15 cellular contexts compared by ENCODE assay signal in the genomic region with DNA sequence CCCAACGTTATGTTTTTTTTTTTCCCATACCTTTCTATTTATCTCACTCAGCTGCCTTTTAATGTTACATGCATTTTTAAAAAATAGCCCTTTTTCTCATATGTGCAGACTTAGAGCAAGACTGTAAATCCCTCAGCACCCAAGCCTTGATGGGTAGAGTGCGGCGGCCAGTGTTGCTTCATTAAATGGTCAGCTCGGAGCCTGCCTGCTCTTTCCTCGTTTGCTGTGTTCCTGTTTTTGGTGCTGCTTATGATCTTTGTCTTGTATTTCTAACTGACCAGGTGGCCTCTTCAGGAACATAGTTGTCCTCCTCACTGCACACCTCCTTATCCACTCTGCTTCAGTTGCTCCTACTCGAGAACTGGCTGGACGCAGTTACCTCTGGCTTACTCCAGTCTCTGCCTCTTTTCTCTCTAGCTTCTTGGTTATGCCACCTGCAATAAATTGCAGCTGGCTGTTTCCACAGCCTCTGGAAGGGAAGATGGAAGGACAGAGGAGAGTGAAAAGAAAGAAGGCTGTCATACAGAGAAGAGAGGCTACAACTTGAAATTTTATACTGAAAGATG. TPM values are rescaled to one million over a fixed set of nuclear protein-coding genes. Genes with fewer than 3 reads are reported as not detected.
DNase-seq lines count a peak whose midpoint lies in the region; ATAC-seq and TF ChIP-seq lines count a peak whose summit lies in the region.
"Had no signal": no experiment of that assay in that cellular context is flagged by ENCODE, and none has a peak within 500 bp of the region (broad histone marks: within the 10 kb centered on the region; RNA-seq: fewer than 3 reads in every experiment).

No MANE protein-coding gene starts in this region.

- H3K27ac Mint-ChIP-seq in H9, result peak overlapping the region; percentile 2 to 88 (median 83); a peak in 6 of 7 replicates
- H3K27ac Mint-ChIP-seq in activated T-helper 2 cell treated with anti-CD3 and anti-CD28 coated beads, Interferon-gamma antibody, Interleukin-2, Interleukin-4, amounts not matched to agents 10 μg/mL and 5 μg/mL and 100 μg/mL, durations not matched to agents 14 hours and 24 hours and 36 hours, result peak overlapping the region; percentile 30
- H3K27ac Mint-ChIP-seq: activated CD8-positive, alpha-beta T cell treated with anti-CD3 and anti-CD28 coated beads, Interleukin-2, amount 10 ng/mL, durations not matched to agents 7 days and 5 days had no signal

- no peaks in the 10 kb centered on the region for H3K23me2 ChIP-seq in H9 (ENCODE audit: insufficient read length, low read depth, low read length, poor library complexity, severe bottlenecking)

- H3T11ph ChIP-seq in H9 (ENCODE audit: low read length), result no peak overlapping the region

- no peak overlapping the region for H3K56ac ChIP-seq in H9 (ENCODE audit: insufficient read length, low read depth, low read length)

- H3K4ac ChIP-seq in H9 (ENCODE audit: low read depth, low read length), result no peak overlapping the region

- peak overlapping the region in 6 of 11 experiments; percentile 2 to 50 (median 18); a peak in 4 of 22 replicates for H3K9ac ChIP-seq in BLaER1 treated with 17β-estradiol and CSF1 and Interleukin-3, amounts not matched to agents 10 nM and 100 nM
- H3K9ac ChIP-seq in H9 (ENCODE audit: extremely low read depth, insufficient read length, low read length), result no peak overlapping the region

- intact Hi-C loops in activated T-helper 2 cell treated with anti-CD3 and anti-CD28 coated beads, Interferon-gamma antibody, Interleukin-2, Interleukin-4, amounts not matched to agents 10 μg/mL and 5 μg/mL and 100 μg/mL, durations not matched to agents 14 hours and 24 hours and 36 hours (cut with micrococcal nuclease), result loop anchor here (5.0 kb wide), 2 partner anchors 41 to 344 kb away; no protein-coding TSS in a partner anchor

- H3K23ac ChIP-seq in H9 (ENCODE audit: insufficient read length, low read depth, low read length), result no peak overlapping the region

- ATAC-seq in GM18505 (IDR thresholded peaks at IDR 0.05; ENCODE audit: unreplicated experiment), result no peak
- no peak for ATAC-seq in GM18519 (IDR thresholded peaks at IDR 0.05; ENCODE audit: low FRiP score, unreplicated experiment)
- ATAC-seq: activated CD8-positive, alpha-beta T cell treated with anti-CD3 and anti-CD28 coated beads, Interleukin-2, amount 10 ng/mL, durations not matched to agents 7 days and 5 days; foreskin keratinocyte had no signal

- H4K5ac ChIP-seq in H9 (ENCODE audit: insufficient read length, low read depth, low read length), result no peak overlapping the region

- no peak overlapping the region for H2BK5ac ChIP-seq in H9 (ENCODE audit: insufficient read length, low read length)

- no peak overlapping the region for H3K14ac ChIP-seq in H9 (ENCODE audit: insufficient read depth, low read length)

- no peak overlapping the region for H3K18ac ChIP-seq in H9 (ENCODE audit: insufficient read length, low read depth, low read length)

- peaks cover 29 to 100% (median 41%) of the 10 kb centered on the region in 10 experiments for H3K4me1 ChIP-seq in BLaER1 treated with 17β-estradiol and CSF1 and Interleukin-3, amounts not matched to agents 10 nM and 100 nM
- peaks cover 11% of the 10 kb centered on the region; the same call in 1 of the 2 replicates for H3K4me1 ChIP-seq in H9 (ENCODE audit: insufficient read depth, low read length)
- H3K4me1 ChIP-seq: BE2C had no signal

- no peaks in the 10 kb centered on the region for H3K79me1 ChIP-seq in H9 (ENCODE audit: insufficient read depth, low read depth, low read length, poor library complexity, severe bottlenecking)

- H3K27me3 ChIP-seq in BLaER1 treated with 17β-estradiol and CSF1 and Interleukin-3, amounts not matched to agents 10 nM and 100 nM, result no peaks in the 10 kb centered on the region
- no peaks in the 10 kb centered on the region for H3K27me3 ChIP-seq in H9 (ENCODE audit: insufficient read depth, low read length)
- H3K27me3 ChIP-seq: BE2C, foreskin keratinocyte had no signal

- WGBS in H9 (ENCODE audit: extremely low coverage, insufficient read length, low lambda C conversion rate), result no CpG with 5 or more reads among the region's 7 CpGs

- no peaks in the 10 kb centered on the region for H3K9me3 ChIP-seq in BLaER1 treated with 17β-estradiol and CSF1 and Interleukin-3, amounts not matched to agents 10 nM and 100 nM (replicated peaks in 1 of 11)
- H3K9me3 ChIP-seq in H9 (ENCODE audit: control insufficient read depth, low read depth, low read length), result no peaks in the 10 kb centered on the region
- H3K9me3 ChIP-seq: BE2C had no signal

- peak overlapping the region in 1 of 2 experiments; percentile 8; a peak in 1 of 5 replicates for H3K4me3 Mint-ChIP-seq in H9
- H3K4me3 Mint-ChIP-seq in activated T-helper 2 cell treated with anti-CD3 and anti-CD28 coated beads, Interferon-gamma antibody, Interleukin-2, Interleukin-4, amounts not matched to agents 10 μg/mL and 5 μg/mL and 100 μg/mL, durations not matched to agents 14 hours and 24 hours and 36 hours (ENCODE audit: low read depth), result peak overlapping the region; percentile 23
- H3K4me3 Mint-ChIP-seq: activated CD8-positive, alpha-beta T cell treated with anti-CD3 and anti-CD28 coated beads, Interleukin-2, amount 10 ng/mL, durations not matched to agents 7 days and 5 days had no signal

- H4K20me1 ChIP-seq in BLaER1 treated with 17β-estradiol and CSF1 and Interleukin-3, amounts not matched to agents 10 nM and 100 nM, result peaks cover 96 to 100% (median 100%) of the 10 kb centered on the region in 11 experiments
- no peaks in the 10 kb centered on the region for H4K20me1 ChIP-seq in H9 (ENCODE audit: control insufficient read depth, insufficient read depth, insufficient read length)

- H2BK120ac ChIP-seq in H9 (ENCODE audit: low read depth, low read length, poor library complexity, severe bottlenecking), result no peak overlapping the region

- H3K9me3 Mint-ChIP-seq in H9, result no peaks in the 10 kb centered on the region
- H3K9me3 Mint-ChIP-seq in activated T-helper 2 cell treated with anti-CD3 and anti-CD28 coated beads, Interferon-gamma antibody, Interleukin-2, Interleukin-4, amounts not matched to agents 10 μg/mL and 5 μg/mL and 100 μg/mL, durations not matched to agents 14 hours and 24 hours and 36 hours, result no peaks in the 10 kb centered on the region

- H3K27me3 Mint-ChIP-seq in H9 (ENCODE audit: low read depth), result no peaks in the 10 kb centered on the region
- no peaks in the 10 kb centered on the region for H3K27me3 Mint-ChIP-seq in activated T-helper 2 cell treated with anti-CD3 and anti-CD28 coated beads, Interferon-gamma antibody, Interleukin-2, Interleukin-4, amounts not matched to agents 10 μg/mL and 5 μg/mL and 100 μg/mL, durations not matched to agents 14 hours and 24 hours and 36 hours (ENCODE audit: low read depth)

- no peak for TF ChIP-seq CTCF in H9 (conservative IDR thresholded peaks at IDR 0.05)

- no peak overlapping the region for H2AFZ ChIP-seq in H9 (ENCODE audit: low read length)

- peak overlapping the region; percentile 53 to 90 (median 68) for H3K4me2 ChIP-seq in BLaER1 treated with 17β-estradiol and CSF1 and Interleukin-3, amounts not matched to agents 10 nM and 100 nM
- peak overlapping the region; percentile 37 for H3K4me2 ChIP-seq in H9 (ENCODE audit: insufficient read depth, insufficient read length, low read length)

- peak overlapping the region in 6 of 11 experiments; percentile 2 to 53 (median 38); a peak in 7 of 22 replicates for H3K27ac ChIP-seq in BLaER1 treated with 17β-estradiol and CSF1 and Interleukin-3, amounts not matched to agents 10 nM and 100 nM
- H3K27ac ChIP-seq in H9 (ENCODE audit: insufficient read length, low read depth, low read length), result no peak overlapping the region
- H3K27ac ChIP-seq: foreskin keratinocyte had no signal

- H3K79me2 ChIP-seq in H9 (ENCODE audit: insufficient read depth, low read length), result peaks cover 82% of the 10 kb centered on the region

- H3K4me3 ChIP-seq in BLaER1 treated with 17β-estradiol and CSF1 and Interleukin-3, amounts not matched to agents 10 nM and 100 nM, result no peak overlapping the region

- H3K36me3 ChIP-seq in BLaER1 treated with 17β-estradiol and CSF1 and Interleukin-3, amounts not matched to agents 10 nM and 100 nM, result peaks cover 0 to 65% (median 11%) of the 10 kb centered on the region in 11 experiments; a peak in 18 of 22 replicates
- H3K36me3 ChIP-seq: BE2C had no signal

- TF ChIP-seq POLR2A in GM18505 (IDR thresholded peaks at IDR 0.05; ENCODE audit: borderline replicate concordance, extremely low read depth, insufficient read depth, insufficient read length), result no peak

- no peak overlapping the region for H2BK15ac ChIP-seq in H9 (ENCODE audit: low read depth, low read length)

- H4K8ac ChIP-seq in H9 (replicated peaks; ENCODE audit: insufficient read length, low read depth, low read length), result no peak overlapping the region

- DNase-seq in H9 (no peak), midbrain (lab: John Stamatoyannopoulos, UW) (peak; percentile 22), epidermal melanocyte (ENCODE audit: insufficient read length, low spot score) (no peak), COR-L47 (lab: John Stamatoyannopoulos, UW) (no peak)
- no peak for DNase-seq in activated T-helper 2 cell treated with anti-CD3 and anti-CD28 coated beads, Interferon-gamma antibody, Interleukin-2, Interleukin-4, amounts not matched to agents 10 μg/mL and 5 μg/mL and 100 μg/mL, durations not matched to agents 14 hours and 24 hours and 36 hours (ENCODE audit: low spot score)
- DNase-seq: activated CD8-positive, alpha-beta T cell treated with anti-CD3 and anti-CD28 coated beads, Interleukin-2, amount 10 ng/mL, durations not matched to agents 7 days and 5 days; activated effector memory CD4-positive, alpha-beta T cell treated with anti-CD3 and anti-CD28 coated beads, Interleukin-2, amount 50 U/mL, for 16 hours; BE2C; effector memory CD4-positive, alpha-beta T cell; foreskin keratinocyte; NCI-H1048; NCI-H526 had no signal

- no peak overlapping the region for H2AK5ac ChIP-seq in H9 (ENCODE audit: insufficient read length, low read length)

- no peak overlapping the region for H4K91ac ChIP-seq in H9 (ENCODE audit: insufficient read length, low read depth, low read length)

- no peak overlapping the region for H2BK12ac ChIP-seq in H9 (ENCODE audit: insufficient read length, low read depth, low read length)

- no peak overlapping the region for H2BK20ac ChIP-seq in H9 (ENCODE audit: low read depth, low read length, poor library complexity, severe bottlenecking)

- peaks cover 0 to 9% (median 4%) of the 10 kb centered on the region in 3 experiments; a peak in 3 of 7 replicates for H3K36me3 Mint-ChIP-seq in H9 (ENCODE audit: insufficient read depth in 1 of 3, low read depth in 3 of 3)
- H3K36me3 Mint-ChIP-seq in activated T-helper 2 cell treated with anti-CD3 and anti-CD28 coated beads, Interferon-gamma antibody, Interleukin-2, Interleukin-4, amounts not matched to agents 10 μg/mL and 5 μg/mL and 100 μg/mL, durations not matched to agents 14 hours and 24 hours and 36 hours (ENCODE audit: low read depth), result peaks cover 57% of the 10 kb centered on the region

- H3K4me1 Mint-ChIP-seq in H9, result peaks cover 52 to 55% of the 10 kb centered on the region in 2 experiments
- peaks cover 63% of the 10 kb centered on the region for H3K4me1 Mint-ChIP-seq in activated T-helper 2 cell treated with anti-CD3 and anti-CD28 coated beads, Interferon-gamma antibody, Interleukin-2, Interleukin-4, amounts not matched to agents 10 μg/mL and 5 μg/mL and 100 μg/mL, durations not matched to agents 14 hours and 24 hours and 36 hours (ENCODE audit: low read depth)

RNA-seq across cellular contexts. Expression of a gene that starts 10.6 kb away (rescaled TPM):
- 155 and 166 TPM in 2 replicates for total RNA-seq in H9 (2021)
- 527 and 540 TPM in 2 replicates for total RNA-seq in activated T-helper 2 cell treated with anti-CD3 and anti-CD28 coated beads, Interferon-gamma antibody, Interleukin-2, Interleukin-4, amounts not matched to agents 10 μg/mL and 5 μg/mL and 100 μg/mL, durations not matched to agents 14 hours and 24 hours and 36 hours
